ENCODE assay signal across 8 cellular contexts in genomic region chrX:49838374-49838773, GRCh38. TPM values are rescaled to one million over a fixed set of nuclear protein-coding genes. Genes with fewer than 3 reads are reported as not detected.
DNase-seq lines count a peak whose midpoint lies in the region; ATAC-seq, FAIRE-seq and TF ChIP-seq lines count a peak whose summit lies in the region.

No MANE protein-coding gene starts in this region.

- H3K4me2 ChIP-seq in neuronal stem cell (ENCODE audit: insufficient read depth, low read length, poor library complexity, severe bottlenecking): no peak overlapping the region

- H3K36me3 ChIP-seq in colonic mucosa (no peaks in the 10 kb centered on the region), neuronal stem cell (replicated peaks in 1 of 2; ENCODE audit: control insufficient read depth in 2 of 2, insufficient read depth in 2 of 2, low read length in 2 of 2) (no peaks in the 10 kb centered on the region)

- no CpG with 5 or more reads among the region's 8 CpGs for WGBS in neuronal stem cell (ENCODE audit: extremely low coverage in 2 of 2, insufficient read length in 2 of 2, insufficient replicate concordance in 1 of 2), 2 donors

- no peaks in the 10 kb centered on the region for H3K9me3 ChIP-seq in colonic mucosa
- H3K9me3 ChIP-seq in neuronal stem cell (replicated peaks in 1 of 2; ENCODE audit: control insufficient read depth in 2 of 2, insufficient read depth in 1 of 2, low read depth in 1 of 2, low read length in 2 of 2): no peaks in the 10 kb centered on the region

- H2AK5ac ChIP-seq in neuronal stem cell (ENCODE audit: low read depth, low read length): no peak overlapping the region

- H3K4me3 ChIP-seq in colonic mucosa: no peak overlapping the region
- H3K4me3 ChIP-seq in neuronal stem cell (ENCODE audit: low read length in 2 of 2): no peak overlapping the region

- no peak overlapping the region for H3K14ac ChIP-seq in neuronal stem cell (ENCODE audit: low read length)

- no peak overlapping the region for H2BK120ac ChIP-seq in neuronal stem cell (ENCODE audit: low read depth, low read length)

- H2BK12ac ChIP-seq in neuronal stem cell (ENCODE audit: low read length): no peak overlapping the region

- intact Hi-C loops in colonic mucosa (cut with DNase I): no loop called here

- H3K4me1 ChIP-seq in colonic mucosa (no peaks in the 10 kb centered on the region), neuronal stem cell (ENCODE audit: control insufficient read depth in 2 of 2, insufficient read depth in 1 of 2, low read depth in 1 of 2, low read length in 2 of 2) (peaks cover 0 to 6% of the 10 kb centered on the region in 2 donors)

- H2BK5ac ChIP-seq in neuronal stem cell (ENCODE audit: low read length): no peak overlapping the region

- DNase-seq in DMS79 treated with DMSO at 0.1 percent for 48 hours (lab: John Stamatoyannopoulos, UW): peak; percentile 3
- DNase-seq in DMS79 (lab: John Stamatoyannopoulos, UW): no peak
- peak; percentile 30 for DNase-seq in NCI-H2196 (lab: John Stamatoyannopoulos, UW; ENCODE audit: unreplicated experiment)
- DNase-seq in colonic mucosa: peak; percentile 21
- DNase-seq in neuronal stem cell (ENCODE audit: low spot score): peak; percentile 15
- DNase-seq in GM19239 (ENCODE audit: insufficient read length, low spot score): no peak

- H4K91ac ChIP-seq in neuronal stem cell (ENCODE audit: low read depth, low read length, poor library complexity): no peak overlapping the region

- H3K23ac ChIP-seq in neuronal stem cell (ENCODE audit: low read depth, low read length, poor library complexity): no peak overlapping the region

- no peak overlapping the region for H3K9ac ChIP-seq in colonic mucosa (ENCODE audit: low read depth in 2 of 2, low read length in 2 of 2)
- no peak overlapping the region for H3K9ac ChIP-seq in neuronal stem cell (ENCODE audit: low read depth, low read length, poor library complexity)

- H3K79me1 ChIP-seq in neuronal stem cell (ENCODE audit: low read depth, low read length): no peaks in the 10 kb centered on the region

- H3K4ac ChIP-seq in neuronal stem cell (ENCODE audit: low read length): no peak overlapping the region

- H3K27me3 ChIP-seq in colonic mucosa (no peaks in the 10 kb centered on the region), neuronal stem cell (ENCODE audit: control insufficient read depth in 3 of 3, insufficient read depth in 3 of 3, low read depth in 1 of 3, low read length in 3 of 3) (peaks cover 0 to 27% (median 0%) of the 10 kb centered on the region in 3 experiments)

- H2BK15ac ChIP-seq in neuronal stem cell (ENCODE audit: low read length): no peak overlapping the region

- peak; percentile 67 for ATAC-seq in GM21529 (IDR thresholded peaks at IDR 0.05; ENCODE audit: unreplicated experiment)
- ATAC-seq in HG03175 (IDR thresholded peaks at IDR 0.05; ENCODE audit: unreplicated experiment): no peak

- no peak for FAIRE-seq in GM19239 (lab: Jason Lieb, UNC)

- H2AFZ ChIP-seq in neuronal stem cell (ENCODE audit: low read length): no peak overlapping the region

- H3K27ac ChIP-seq in colonic mucosa: no peak overlapping the region
- H3K27ac ChIP-seq in neuronal stem cell (replicated peaks; ENCODE audit: low read length): no peak overlapping the region

- no peak overlapping the region for H3K18ac ChIP-seq in neuronal stem cell (ENCODE audit: low read length)

- no peak overlapping the region for H4K8ac ChIP-seq in neuronal stem cell (ENCODE audit: low read depth, low read length)

- peak; percentile 45 for TF ChIP-seq CTCF in colonic mucosa (IDR thresholded peaks at IDR 0.05)

RNA-seq across cellular contexts. Expression of gene PAGE4, which starts 9.3 kb away (rescaled TPM):
- total RNA-seq in colonic mucosa: not detected
- not detected for polyA plus RNA-seq in neuronal stem cell (2013, experiment 1 of 2)
- not detected for polyA plus RNA-seq in neuronal stem cell (2013, experiment 2 of 2)

RNA-seq across cellular contexts. Expression of gene USP27X, which starts 40.9 kb away (rescaled TPM):
- 1 to 10 TPM; 1.0 to 2.2 TPM for total RNA-seq in colonic mucosa
- polyA plus RNA-seq in neuronal stem cell (2013, experiment 1 of 2): 6.6 TPM
- 6.5 TPM for polyA plus RNA-seq in neuronal stem cell (2013, experiment 2 of 2)

Comparison
In these comparisons a context has a peak if more than half of its experiments do, and no peak if none do; other contexts are left out.
1. DNase-seq: peak in DMS79 treated with DMSO at 0.1 percent for 48 hours (single experiment), NCI-H2196 (single experiment), colonic mucosa (single experiment) and neuronal stem cell (single experiment); none in DMS79 (single experiment) and GM19239 (single experiment).